In genomic region chr17:10844667-10845387, GRCh38 we compare ENCODE assay signal across 1 cellular context.
TF ChIP-seq lines count a peak whose summit lies in the region.

No MANE protein-coding gene starts in this region.

TF ChIP-seq in HepG2, 621 proteins besides CTCF, POLR2A, EP300 and RAD21 (continued from another document):
- TF ChIP-seq HNF1A (IDR thresholded peaks at IDR 0.05; ENCODE audit: low read depth) (no peak), HNF1A (CRISPR knock-in tag; IDR thresholded peaks at IDR 0.05; ENCODE audit: borderline replicate concordance) (no peak), ATF7-NPFF (CRISPR knock-in tag; IDR thresholded peaks at IDR 0.05; ENCODE audit: low read depth) (0 out of 2 replicates have a peak, but pooled peaks have one; percentile 34), KLF12 (CRISPR knock-in tag; IDR thresholded peaks at IDR 0.05; ENCODE audit: borderline replicate concordance) (peak; percentile 33; the same call in 1 of the 2 replicates), MAZ (IDR thresholded peaks at IDR 0.05; ENCODE audit: borderline replicate concordance, low read depth, low read length) (0 out of 2 replicates have a peak, but pooled peaks have one; percentile 34), MAZ (CRISPR knock-in tag; IDR thresholded peaks at IDR 0.05; ENCODE audit: low read depth) (0 out of 2 replicates have a peak, but pooled peaks have one; percentile 39), PATZ1 (CRISPR knock-in tag; IDR thresholded peaks at IDR 0.05) (peak; percentile 73), SMC3 (IDR thresholded peaks at IDR 0.05; ENCODE audit: low read length) (peak; percentile 84), ZNF687 (CRISPR knock-in tag; IDR thresholded peaks at IDR 0.05) (peak; percentile 35; the same call in 1 of the 2 replicates)
TF ChIP-seq in HepG2: peak in this region for 7.
